1 cellular context compared by ENCODE assay signal in genomic region chr16:27867122-27868110, GRCh38.
A peak's percentile ranks its signal among the peaks of the same experiment; 100 is the strongest.
TF ChIP-seq lines count a peak whose summit lies in the region.

No MANE protein-coding gene starts in this region.

TF ChIP-seq in HepG2, 621 proteins besides CTCF, POLR2A, EP300 and RAD21 (continued from another document and continues in another):
- TF ChIP-seq ZNF460 (CRISPR knock-in tag; IDR thresholded peaks at IDR 0.05; ENCODE audit: borderline replicate concordance) (no peak), DZIP1 (CRISPR knock-in tag; IDR thresholded peaks at IDR 0.05) (no peak), ZNF20 (CRISPR knock-in tag; IDR thresholded peaks at IDR 0.05) (no peak), JUND (CRISPR knock-in tag; IDR thresholded peaks at IDR 0.05) (no peak), MXD1 (CRISPR knock-in tag; IDR thresholded peaks at IDR 0.05) (no peak), SMAD3 (CRISPR knock-in tag; IDR thresholded peaks at IDR 0.05) (no peak), ZNF749 (CRISPR knock-in tag; IDR thresholded peaks at IDR 0.05; ENCODE audit: borderline replicate concordance) (no peak), ZC3H13 (CRISPR knock-in tag; IDR thresholded peaks at IDR 0.05) (no peak), JUNB (CRISPR knock-in tag; IDR thresholded peaks at IDR 0.05; ENCODE audit: borderline replicate concordance) (no peak), ZBTB26 (CRISPR knock-in tag; IDR thresholded peaks at IDR 0.05; ENCODE audit: borderline replicate concordance) (0 out of 2 replicates have a peak, but pooled peaks have one; percentile 31), MNT (IDR thresholded peaks at IDR 0.05) (no peak), ZNF550 (CRISPR knock-in tag; IDR thresholded peaks at IDR 0.05; ENCODE audit: borderline replicate concordance) (no peak), TBL1XR1 (IDR thresholded peaks at IDR 0.05; ENCODE audit: borderline replicate concordance, low read length, partially characterized antibody) (no peak), ZBTB21 (CRISPR knock-in tag; IDR thresholded peaks at IDR 0.05) (no peak), FOXA1 (IDR thresholded peaks at IDR 0.05) (no peak), FOXA1 (CRISPR knock-in tag; IDR thresholded peaks at IDR 0.05) (no peak), EHMT2 (IDR thresholded peaks at IDR 0.05; ENCODE audit: borderline replicate concordance, low read depth, low read length) (no peak), ARID3A (IDR thresholded peaks at IDR 0.05; ENCODE audit: low read depth, low read length) (no peak), HBP1 (CRISPR knock-in tag; IDR thresholded peaks at IDR 0.05; ENCODE audit: low read depth) (no peak), HNF4A (CRISPR knock-in tag; IDR thresholded peaks at IDR 0.05) (no peak), ETS1 (CRISPR knock-in tag; IDR thresholded peaks at IDR 0.05) (no peak), ZNF782 (CRISPR knock-in tag; IDR thresholded peaks at IDR 0.05; ENCODE audit: borderline replicate concordance) (no peak), MLXIP (CRISPR knock-in tag; IDR thresholded peaks at IDR 0.05; ENCODE audit: borderline replicate concordance) (no peak), POLR2G (IDR thresholded peaks at IDR 0.05; ENCODE audit: low read depth, low read length) (peak; percentile 49; the same call in 1 of the 2 replicates), SNAI1 (CRISPR knock-in tag; IDR thresholded peaks at IDR 0.05; ENCODE audit: borderline replicate concordance) (no peak), NCOR1 (IDR thresholded peaks at IDR 0.05; ENCODE audit: borderline replicate concordance, low read length) (no peak), ZNF513 (CRISPR knock-in tag; conservative IDR thresholded peaks at IDR 0.05) (no peak), GLMP (CRISPR knock-in tag; IDR thresholded peaks at IDR 0.05; ENCODE audit: borderline replicate concordance) (no peak), E2F5 (CRISPR knock-in tag; conservative IDR thresholded peaks at IDR 0.05) (no peak), HMG20A (CRISPR knock-in tag; IDR thresholded peaks at IDR 0.05; ENCODE audit: borderline replicate concordance) (no peak), PHF8 (CRISPR knock-in tag; IDR thresholded peaks at IDR 0.05) (peak; percentile 44; the same call in 1 of the 2 replicates), ATM (IDR thresholded peaks at IDR 0.05; ENCODE audit: borderline replicate concordance) (no peak), GMEB1 (CRISPR knock-in tag; IDR thresholded peaks at IDR 0.05; ENCODE audit: borderline replicate concordance) (no peak), ZNF180 (CRISPR knock-in tag; IDR thresholded peaks at IDR 0.05; ENCODE audit: borderline replicate concordance, low read depth) (no peak), HES4 (CRISPR knock-in tag; IDR thresholded peaks at IDR 0.05; ENCODE audit: borderline replicate concordance) (no peak), ZNF343 (CRISPR knock-in tag; IDR thresholded peaks at IDR 0.05) (no peak)
